ENCODE assay signal across 8 cellular contexts in the genomic region with DNA sequence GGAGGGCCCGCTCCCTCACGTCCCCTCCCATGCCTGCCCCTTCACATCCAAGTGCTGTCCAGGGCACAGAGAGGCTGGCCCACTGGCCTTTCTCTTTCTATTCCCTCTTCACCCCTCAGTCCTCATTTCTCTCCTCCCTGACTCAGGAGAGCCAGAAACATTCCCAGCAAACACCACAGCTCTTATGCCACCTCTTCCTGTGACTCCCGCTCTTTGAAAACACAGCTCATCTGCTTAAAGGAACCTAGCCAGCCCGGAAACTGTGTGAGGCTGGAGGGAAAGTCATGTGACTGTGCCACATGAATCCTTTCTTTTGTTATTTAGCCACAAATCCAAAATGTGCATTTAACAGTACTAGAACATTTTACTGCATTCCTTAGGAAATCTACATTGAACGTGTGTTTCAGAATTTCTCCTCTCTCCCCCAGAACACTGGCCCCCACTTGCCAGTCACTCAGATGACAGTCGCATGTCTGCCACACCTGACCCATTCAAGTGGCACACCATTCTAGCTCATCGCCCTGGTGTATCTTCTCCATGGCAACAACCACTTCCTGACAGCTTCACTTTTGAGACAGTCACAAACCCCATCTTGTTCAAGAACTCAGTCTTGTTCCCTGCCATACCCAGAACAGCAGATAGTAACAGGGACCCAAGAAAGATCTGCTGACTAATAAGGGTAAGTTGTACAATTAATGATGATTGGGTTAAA. TPM values are rescaled to one million over a fixed set of nuclear protein-coding genes. Genes with fewer than 3 reads are reported as not detected.
DNase-seq lines count a peak whose midpoint lies in the region; ATAC-seq and TF ChIP-seq lines count a peak whose summit lies in the region.

No MANE protein-coding gene starts in this region.

- no peak for TF ChIP-seq CTCF in progenitor cell of endocrine pancreas (IDR thresholded peaks at IDR 0.05; ENCODE audit: unreplicated experiment)
- no peak for TF ChIP-seq CTCF in Calu3 (IDR thresholded peaks at IDR 0.05; ENCODE audit: unreplicated experiment)
- no peak for TF ChIP-seq CTCF in PC-9 (conservative IDR thresholded peaks at IDR 0.05)

- H3F3A ChIP-seq in PC-9 (ENCODE audit: insufficient read depth, low read depth), result peaks cover 5% of the 10 kb centered on the region; the same call in 1 of the 2 replicates

- H3K4me3 ChIP-seq in PC-9, result no peak overlapping the region

- intact Hi-C loops in Calu3 (cut with micrococcal nuclease; ENCODE audit: unreplicated experiment) (no loop called here), PC-9 (cut with micrococcal nuclease; ENCODE audit: unreplicated experiment) (no loop called here)

- H3K4me1 Mint-ChIP-seq in activated naive CD8-positive, alpha-beta T cell treated with anti-CD3 and anti-CD28 coated beads, Interleukin-2, amount 50 U/mL, for 24 hours, result peaks cover 12% of the 10 kb centered on the region
- peaks cover 12% of the 10 kb centered on the region for H3K4me1 Mint-ChIP-seq in progenitor cell of endocrine pancreas (ENCODE audit: low read depth)
- peaks cover 33% of the 10 kb centered on the region for H3K4me1 Mint-ChIP-seq in Calu3 (ENCODE audit: low read depth, unreplicated experiment)

- in situ Hi-C loops in SK-MEL-5 (cut with HindIII; ENCODE audit: low pct_unique_long_range_greater_than_20kb, low sequenced_read_pairs), result no loop called here

- no peak overlapping the region for H3K4me2 ChIP-seq in PC-9

- DNase-seq in SK-MEL-5 (ENCODE audit: low read depth, low spot score) (peak; percentile 82), progenitor cell of endocrine pancreas (ENCODE audit: low spot score, unreplicated experiment) (no peak), Calu3 (no peak), PC-9 (no peak), OCI-M2 (lab: John Stamatoyannopoulos, UW; ENCODE audit: unreplicated experiment) (no peak)
- DNase-seq in activated naive CD8-positive, alpha-beta T cell treated with anti-CD3 and anti-CD28 coated beads, Interleukin-2, amount 50 U/mL, for 24 hours, result peak; percentile 29

- no peaks in the 10 kb centered on the region for H3K36me3 Mint-ChIP-seq in activated naive CD8-positive, alpha-beta T cell treated with anti-CD3 and anti-CD28 coated beads, Interleukin-2, amount 50 U/mL, for 24 hours (ENCODE audit: low read depth)
- peaks cover 9% of the 10 kb centered on the region for H3K36me3 Mint-ChIP-seq in progenitor cell of endocrine pancreas (ENCODE audit: insufficient read depth)
- H3K36me3 Mint-ChIP-seq in Calu3 (ENCODE audit: insufficient read depth, unreplicated experiment), result no peaks in the 10 kb centered on the region

- no peak overlapping the region for H2AFZ ChIP-seq in PC-9

- H3K27ac Mint-ChIP-seq in activated naive CD8-positive, alpha-beta T cell treated with anti-CD3 and anti-CD28 coated beads, Interleukin-2, amount 50 U/mL, for 24 hours, result peak overlapping the region; percentile 82
- H3K27ac Mint-ChIP-seq in progenitor cell of endocrine pancreas (peak overlapping the region; percentile 1), Calu3 (ENCODE audit: unreplicated experiment) (no peak overlapping the region)

- CTCF ChIA-PET in Calu3 (lab: Charles Lee) (interaction anchor here (1.3 kb wide), 1 partner anchor 402 kb away, joined by 4 read pairs; no protein-coding TSS in a partner anchor), PC-9 (lab: Charles Lee) (no interaction called here)

- BruUV-seq in Calu3 (replicated peaks; lab: Mats Ljungman, UMichigan) (no TSS peak), PC-9 (replicated peaks; lab: Mats Ljungman, UMichigan) (no TSS peak)

- no peak overlapping the region for H3K27ac ChIP-seq in PC-9

- no peaks in the 10 kb centered on the region for H3K9me3 Mint-ChIP-seq in activated naive CD8-positive, alpha-beta T cell treated with anti-CD3 and anti-CD28 coated beads, Interleukin-2, amount 50 U/mL, for 24 hours
- H3K9me3 Mint-ChIP-seq in progenitor cell of endocrine pancreas (ENCODE audit: low read depth) (peaks cover 7% of the 10 kb centered on the region), Calu3 (ENCODE audit: low read depth, unreplicated experiment) (peaks cover 3% of the 10 kb centered on the region)

- H3K9me3 ChIP-seq in PC-9 (ENCODE audit: insufficient read depth, low read depth), result peaks cover 3% of the 10 kb centered on the region; the same call in 1 of the 2 replicates

- peaks cover 57% of the 10 kb centered on the region for H3K79me2 ChIP-seq in PC-9 (ENCODE audit: low read depth)

- H3K9me2 ChIP-seq in PC-9 (ENCODE audit: insufficient read depth), result no peaks in the 10 kb centered on the region

- no peaks in the 10 kb centered on the region for H3K27me3 Mint-ChIP-seq in activated naive CD8-positive, alpha-beta T cell treated with anti-CD3 and anti-CD28 coated beads, Interleukin-2, amount 50 U/mL, for 24 hours
- no peaks in the 10 kb centered on the region for H3K27me3 Mint-ChIP-seq in progenitor cell of endocrine pancreas
- H3K27me3 Mint-ChIP-seq in Calu3 (ENCODE audit: unreplicated experiment), result no peaks in the 10 kb centered on the region

- H3K27me3 ChIP-seq in PC-9 (ENCODE audit: insufficient read depth, low read depth), result no peaks in the 10 kb centered on the region

- ATAC-seq in GM21423 (IDR thresholded peaks at IDR 0.05; ENCODE audit: unreplicated experiment) (peak; percentile 90), GM21528 (IDR thresholded peaks at IDR 0.05; ENCODE audit: low FRiP score, unreplicated experiment) (no peak)
- peak; percentile 96 for ATAC-seq in activated naive CD8-positive, alpha-beta T cell treated with anti-CD3 and anti-CD28 coated beads, Interleukin-2, amount 50 U/mL, for 24 hours

- H4K20me1 ChIP-seq in PC-9 (ENCODE audit: insufficient read depth), result peaks cover 67% of the 10 kb centered on the region

- POLR2A ChIA-PET in PC-9 (lab: Charles Lee; ENCODE audit: unreplicated experiment), result no interaction called here

- 0 out of 2 replicates have a peak, but pooled peaks cover 9% of the 10 kb centered on the region for H3K36me3 ChIP-seq in PC-9 (ENCODE audit: low read depth)

- H3K4me1 ChIP-seq in PC-9 (replicated peaks; ENCODE audit: insufficient read depth), result peaks cover 5% of the 10 kb centered on the region; the same call in 1 of the 2 replicates

- H3K4me3 Mint-ChIP-seq in activated naive CD8-positive, alpha-beta T cell treated with anti-CD3 and anti-CD28 coated beads, Interleukin-2, amount 50 U/mL, for 24 hours, result peak overlapping the region; percentile 25
- H3K4me3 Mint-ChIP-seq in progenitor cell of endocrine pancreas (ENCODE audit: low read depth) (no peak overlapping the region), Calu3 (ENCODE audit: low read depth, unreplicated experiment) (no peak overlapping the region)

RNA-seq across cellular contexts. Expression of a gene that starts 42.8 kb away (rescaled TPM):
- 91.2 and 94.3 TPM in 2 replicates for total RNA-seq in SK-MEL-5 (2014; rRNA removed; shearing (Covaris generic))
- polyA plus RNA-seq in SK-MEL-5 (2015; cell fraction: cytosol; rRNA removed), result 93.7 and 113 TPM in 2 replicates
- 146 and 161 TPM in 2 replicates for polyA plus RNA-seq in SK-MEL-5 (2015; cell fraction: nucleus; rRNA removed)
- 58.4 and 62.7 TPM in 2 replicates for total RNA-seq in progenitor cell of endocrine pancreas
- 86.2 and 90.6 TPM in 2 replicates for total RNA-seq in Calu3 (2022)
- total RNA-seq in PC-9 (2021), result 47.9 and 55.8 TPM in 2 replicates

Comparison
In these comparisons a context has a peak if more than half of its experiments do, and no peak if none do; other contexts are left out.
1. DNase-seq: peak in SK-MEL-5 (single experiment) and activated naive CD8-positive, alpha-beta T cell treated with anti-CD3 and anti-CD28 coated beads, Interleukin-2, amount 50 U/mL, for 24 hours (single experiment); none in progenitor cell of endocrine pancreas (single experiment), Calu3 (single experiment), PC-9 (0 of 2) and OCI-M2 (single experiment).